29 cellular contexts compared by ENCODE assay signal in the genomic region with DNA sequence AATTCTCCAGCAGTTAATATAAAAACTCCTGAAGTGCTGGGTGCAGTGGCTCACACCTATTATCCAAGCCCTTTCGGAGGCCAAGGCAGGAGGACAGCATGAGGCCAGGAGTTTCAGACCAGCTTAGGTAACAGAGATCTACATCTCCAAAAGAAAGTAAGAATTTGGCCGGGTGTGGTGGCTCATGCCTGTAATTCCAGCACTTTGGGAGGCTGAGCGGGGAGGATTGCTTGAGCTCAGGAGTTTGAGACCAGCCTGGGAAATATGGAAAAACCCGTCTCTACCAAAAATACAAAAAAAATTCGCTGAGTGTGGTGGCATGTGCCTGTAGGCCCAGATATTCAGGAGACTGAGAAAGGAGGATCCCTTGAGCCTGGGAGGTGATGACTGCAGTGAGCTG. TPM values are rescaled to one million over a fixed set of nuclear protein-coding genes. Genes with fewer than 3 reads are reported as not detected.
DNase-seq lines count a peak whose midpoint lies in the region; ATAC-seq and TF ChIP-seq lines count a peak whose summit lies in the region.
"Had no signal": no experiment of that assay in that cellular context is flagged by ENCODE, and none has a peak within 500 bp of the region (broad histone marks: within the 10 kb centered on the region; RNA-seq: fewer than 3 reads in every experiment).

No MANE protein-coding gene starts in this region.

- no peak overlapping the region for H4K12ac ChIP-seq in trophoblast cell (ENCODE audit: low read depth, low read length)

- H2BK120ac ChIP-seq in trophoblast cell (ENCODE audit: insufficient read depth, low read length, poor library complexity): no peak overlapping the region

- no peak for TF ChIP-seq RAD21 in SK-N-SH (IDR thresholded peaks at IDR 0.05; ENCODE audit: low read length)

- no peak for TF ChIP-seq CTCF in SK-N-SH (IDR thresholded peaks at IDR 0.05)

- H2BK12ac ChIP-seq in trophoblast cell (ENCODE audit: low read length): no peak overlapping the region

- H2AFZ ChIP-seq in trophoblast cell (ENCODE audit: insufficient read depth, low read length, poor library complexity): no peak overlapping the region
- H2AFZ ChIP-seq in SK-N-SH (ENCODE audit: low read depth): no peak overlapping the region

- H4K91ac ChIP-seq in trophoblast cell (ENCODE audit: low read depth, low read length): no peak overlapping the region

- H3K4me1 ChIP-seq in trophoblast cell (ENCODE audit: control insufficient read depth in 1 of 2, insufficient read depth in 2 of 2, low read length in 2 of 2): peaks cover 2 to 5% of the 10 kb centered on the region in 2 experiments
- H3K4me1 ChIP-seq in SK-N-SH (ENCODE audit: control insufficient read depth in 1 of 2, insufficient read depth in 2 of 2, low read depth in 1 of 2, low read length in 1 of 2): no peaks in the 10 kb centered on the region
- H3K4me1 ChIP-seq: BE2C, Caco-2 had no signal

- no peaks in the 10 kb centered on the region for H4K20me1 ChIP-seq in SK-N-SH (ENCODE audit: insufficient read depth)
- H4K20me1 ChIP-seq: BLaER1; BLaER1 treated with 17β-estradiol and CSF1 and Interleukin-3, amounts not matched to agents 10 nM and 100 nM had no signal

- no peak for TF ChIP-seq EP300 in SK-N-SH (IDR thresholded peaks at IDR 0.05; ENCODE audit: borderline replicate concordance in 1 of 2, low read depth in 1 of 2, low read length in 1 of 2)

- no CpG with 5 or more reads among the region's 5 CpGs for WGBS in trophoblast cell (ENCODE audit: extremely low coverage, insufficient coverage, insufficient read length)
- WGBS in SK-N-SH (ENCODE audit: low lambda C conversion rate): 87% methylated on average over 5 of the region's 5 CpGs

- H3K4me2 ChIP-seq in trophoblast cell (ENCODE audit: low read length): no peak overlapping the region
- no peak overlapping the region for H3K4me2 ChIP-seq in SK-N-SH
- H3K4me2 ChIP-seq: A549, BLaER1 had no signal

- no peak overlapping the region for H3K4ac ChIP-seq in trophoblast cell (ENCODE audit: low read depth, low read length)

- no peak overlapping the region for H4K8ac ChIP-seq in trophoblast cell (ENCODE audit: low read depth, low read length)

- no peaks in the 10 kb centered on the region for H3K27me3 ChIP-seq in trophoblast cell (ENCODE audit: insufficient read depth, low read length)
- H3K27me3 ChIP-seq in SK-N-SH (ENCODE audit: insufficient read depth): no peaks in the 10 kb centered on the region
- H3K27me3 ChIP-seq: BE2C; BLaER1; BLaER1 treated with 17β-estradiol and CSF1 and Interleukin-3, amounts not matched to agents 10 nM and 100 nM had no signal

- H2AK5ac ChIP-seq in trophoblast cell (ENCODE audit: low read length): no peak overlapping the region

- H3K9me3 ChIP-seq in trophoblast cell (ENCODE audit: insufficient read depth, low read depth, low read length) (no peaks in the 10 kb centered on the region), SK-N-SH (no peaks in the 10 kb centered on the region)
- H3K9me3 ChIP-seq: A549, Caco-2 had no signal

- POLR2A ChIA-PET in SK-N-SH (lab: Yijun Ruan, JAX): no interaction called here

- H3K9me2 ChIP-seq in SK-N-SH: no peaks in the 10 kb centered on the region

- H3K79me1 ChIP-seq in trophoblast cell (ENCODE audit: low read length): no peaks in the 10 kb centered on the region

- peak; percentile 24 for DNase-seq in mesenteric fat pad (ENCODE audit: low spot score)
- peak; percentile 65 to 85 for DNase-seq in trophoblast cell
- no peak for DNase-seq in SK-N-SH
- DNase-seq: 8988T; ACHN; AML-193; BE2C; C1 segment of cervical spinal cord; Caco-2; Calu3; CD4-positive, alpha-beta memory T cell; CD4-positive, alpha-beta T cell; CD4-positive, CD25-positive, alpha-beta regulatory T cell; CD8-positive, alpha-beta memory T cell; CD8-positive, alpha-beta T cell; COR-L47; DMS 273 treated with DMSO at 0.1 percent for 48 hours; DMS153; DMS53; DMS79; DMS79 treated with DMSO at 0.1 percent for 48 hours; DND-41; EL had no signal

- H3K9ac ChIP-seq in trophoblast cell (ENCODE audit: low read length) (no peak overlapping the region), SK-N-SH (no peak overlapping the region)
- H3K9ac ChIP-seq: BLaER1; BLaER1 treated with 17β-estradiol and CSF1 and Interleukin-3, amounts not matched to agents 10 nM and 100 nM had no signal

- CTCF ChIA-PET in SK-N-SH (lab: Yijun Ruan, JAX): no interaction called here

- H3K18ac ChIP-seq in trophoblast cell (ENCODE audit: low read length): no peak overlapping the region

- no peak overlapping the region for H2BK5ac ChIP-seq in trophoblast cell (ENCODE audit: low read depth, low read length, poor library complexity)

- H3K4me3 ChIP-seq in trophoblast cell (ENCODE audit: low read depth, low read length) (no peak overlapping the region), SK-N-SH (ENCODE audit: low read depth in 2 of 2, low read length in 1 of 2) (no peak overlapping the region)
- H3K4me3 ChIP-seq: A549; BLaER1; BLaER1 treated with 17β-estradiol and CSF1 and Interleukin-3, amounts not matched to agents 10 nM and 100 nM had no signal

- ATAC-seq in GM21360 (IDR thresholded peaks at IDR 0.05; ENCODE audit: unreplicated experiment): no peak
- ATAC-seq: CD8-positive, alpha-beta T cell had no signal

- peaks cover 2% of the 10 kb centered on the region for H3F3A ChIP-seq in SK-N-SH (replicated peaks; ENCODE audit: insufficient read depth)

- no peaks in the 10 kb centered on the region for H3K36me3 ChIP-seq in trophoblast cell (ENCODE audit: control insufficient read depth in 1 of 2, insufficient read depth in 2 of 2, low read length in 2 of 2)
- no peaks in the 10 kb centered on the region for H3K36me3 ChIP-seq in SK-N-SH (replicated peaks in 1 of 2; ENCODE audit: control insufficient read depth in 1 of 2, insufficient read depth in 2 of 2, low read length in 1 of 2)
- H3K36me3 ChIP-seq: BE2C; BLaER1; BLaER1 treated with 17β-estradiol and CSF1 and Interleukin-3, amounts not matched to agents 10 nM and 100 nM had no signal

- H3K14ac ChIP-seq in trophoblast cell (ENCODE audit: low read length): no peak overlapping the region

- H3K27ac ChIP-seq in trophoblast cell (ENCODE audit: low read depth, low read length) (no peak overlapping the region), SK-N-SH (ENCODE audit: low read depth in 2 of 2, low read length in 1 of 2) (no peak overlapping the region)
- H3K27ac ChIP-seq: 22Rv1, A549, BLaER1, C4-2B had no signal

- no peak overlapping the region for H3K23ac ChIP-seq in trophoblast cell (ENCODE audit: low read length)

- H3K79me2 ChIP-seq in trophoblast cell (ENCODE audit: control insufficient read depth, insufficient read depth, low read length, poor library complexity): no peaks in the 10 kb centered on the region
- no peaks in the 10 kb centered on the region for H3K79me2 ChIP-seq in SK-N-SH (ENCODE audit: insufficient read depth)

TF ChIP-seq in SK-N-SH, 30 proteins besides CTCF, POLR2A, EP300 and RAD21:
- TF ChIP-seq, protein P1, sequence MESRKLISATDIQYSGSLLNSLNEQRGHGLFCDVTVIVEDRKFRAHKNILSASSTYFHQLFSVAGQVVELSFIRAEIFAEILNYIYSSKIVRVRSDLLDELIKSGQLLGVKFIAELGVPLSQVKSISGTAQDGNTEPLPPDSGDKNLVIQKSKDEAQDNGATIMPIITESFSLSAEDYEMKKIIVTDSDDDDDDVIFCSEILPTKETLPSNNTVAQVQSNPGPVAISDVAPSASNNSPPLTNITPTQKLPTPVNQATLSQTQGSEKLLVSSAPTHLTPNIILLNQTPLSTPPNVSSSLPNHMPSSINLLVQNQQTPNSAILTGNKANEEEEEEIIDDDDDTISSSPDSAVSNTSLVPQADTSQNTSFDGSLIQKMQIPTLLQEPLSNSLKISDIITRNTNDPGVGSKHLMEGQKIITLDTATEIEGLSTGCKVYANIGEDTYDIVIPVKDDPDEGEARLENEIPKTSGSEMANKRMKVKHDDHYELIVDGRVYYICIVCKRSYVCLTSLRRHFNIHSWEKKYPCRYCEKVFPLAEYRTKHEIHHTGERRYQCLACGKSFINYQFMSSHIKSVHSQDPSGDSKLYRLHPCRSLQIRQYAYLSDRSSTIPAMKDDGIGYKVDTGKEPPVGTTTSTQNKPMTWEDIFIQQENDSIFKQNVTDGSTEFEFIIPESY (IDR thresholded peaks at IDR 0.05; ENCODE audit: borderline replicate concordance, low read depth): no peak

RNA-seq across cellular contexts. Expression of a gene that starts 6.7 kb away (rescaled TPM):
- 52.8 TPM for total RNA-seq in mesenteric fat pad
- polyA plus RNA-seq in trophoblast cell (2013): 92.5 and 97.5 TPM in 2 replicates
- 11.4 and 14.2 TPM in 2 replicates for polyA plus RNA-seq in SK-N-SH (2012; rRNA removed)
- 17.5 and 23.1 TPM in 2 replicates for polyA plus RNA-seq in SK-N-SH (2012; cell fraction: cytosol; rRNA removed)
- 10.6 and 23.1 TPM in 2 replicates for polyA plus RNA-seq in SK-N-SH (2012; cell fraction: nucleus; rRNA removed)
